ENCODE assay signal across 25 cellular contexts in the genomic region with DNA sequence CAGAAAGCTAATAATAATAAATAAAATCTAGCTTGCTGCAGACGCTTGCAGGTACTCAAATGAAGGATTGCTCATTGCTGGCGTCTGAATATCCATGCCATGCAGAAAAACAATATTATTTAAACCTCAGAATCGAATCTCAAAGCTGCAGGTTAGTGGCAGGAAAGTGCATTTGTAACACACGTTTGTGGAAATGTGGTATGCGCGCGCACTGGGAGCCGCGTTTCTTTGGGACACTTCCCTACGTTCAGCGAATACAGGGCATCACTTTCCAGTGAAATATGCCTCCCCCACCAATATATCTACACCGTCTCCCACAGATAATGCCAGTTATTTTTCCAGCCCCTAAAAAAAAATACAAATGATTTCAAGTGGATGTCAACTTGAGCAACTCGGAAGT. TPM values are rescaled to one million over a fixed set of nuclear protein-coding genes. Genes with fewer than 3 reads are reported as not detected.
DNase-seq lines count a peak whose midpoint lies in the region; TF ChIP-seq lines count a peak whose summit lies in the region.
"Had no signal": no experiment of that assay in that cellular context is flagged by ENCODE, and none has a peak within 500 bp of the region (broad histone marks: within the 10 kb centered on the region; RNA-seq: fewer than 3 reads in every experiment).

No MANE protein-coding gene starts in this region.

- no peak overlapping the region for H3K4me3 Mint-ChIP-seq in endodermal cell
- H3K4me3 Mint-ChIP-seq: activated CD4-positive, alpha-beta T cell treated with anti-CD3 and anti-CD28 coated beads, Interleukin-2, amount 10 ng/mL, durations not matched to agents 24 days and 14 days; activated CD8-positive, alpha-beta memory T cell treated with anti-CD3 and anti-CD28 coated beads, Interleukin-2, amount 10 ng/mL, durations not matched to agents 7 days and 5 days; activated naive CD8-positive, alpha-beta T cell treated with anti-CD3 and anti-CD28 coated beads, Interleukin-2, amount 50 U/mL, for 24 hours; IgD-negative memory B cell had no signal

- H3K9me3 Mint-ChIP-seq in endodermal cell = no peaks in the 10 kb centered on the region

- H3K4me1 Mint-ChIP-seq in endodermal cell = peaks cover 12% of the 10 kb centered on the region
- H3K4me1 Mint-ChIP-seq: activated CD4-positive, alpha-beta T cell treated with anti-CD3 and anti-CD28 coated beads, Interleukin-2, amount 10 ng/mL, durations not matched to agents 24 days and 14 days; activated CD8-positive, alpha-beta memory T cell treated with anti-CD3 and anti-CD28 coated beads, Interleukin-2, amount 10 ng/mL, durations not matched to agents 7 days and 5 days; activated naive CD8-positive, alpha-beta T cell treated with anti-CD3 and anti-CD28 coated beads, Interleukin-2, amount 50 U/mL, for 24 hours; IgD-negative memory B cell; immature natural killer cell had no signal

- H3K9ac ChIP-seq in SK-N-MC (ENCODE audit: insufficient read length) = no peak overlapping the region
- no peak overlapping the region for H3K9ac ChIP-seq in endodermal cell (ENCODE audit: extremely low read depth, low read length, poor library complexity, severe bottlenecking)

- in situ Hi-C loops in G401 (cut with HindIII; ENCODE audit: low sequenced_read_pairs) = no loop called here

- DNase-seq in G401 (ENCODE audit: low spot score) (peak; percentile 73), SK-N-MC (ENCODE audit: low read depth, low spot score) (no peak), endodermal cell (no peak), NCI-H82 treated with DMSO at 0.1 percent for 48 hours (lab: John Stamatoyannopoulos, UW; ENCODE audit: unreplicated experiment) (no peak), HK-2 (ENCODE audit: unreplicated experiment) (no peak)
- no peak for DNase-seq in stimulated activated naive CD4-positive, alpha-beta T cell (lab: John Stamatoyannopoulos, UW)
- DNase-seq: activated CD4-positive, alpha-beta T cell treated with anti-CD3 and anti-CD28 coated beads, Interleukin-2, amount 10 ng/mL, durations not matched to agents 24 days and 14 days; activated CD8-positive, alpha-beta memory T cell treated with anti-CD3 and anti-CD28 coated beads, Interleukin-2, amount 10 ng/mL, durations not matched to agents 7 days and 5 days; activated naive CD8-positive, alpha-beta T cell treated with anti-CD3 and anti-CD28 coated beads, Interleukin-2, amount 50 U/mL, for 24 hours; activated T-cell treated with anti-CD3 and anti-CD28 coated beads, Interleukin-2, amount 50 U/mL, for 48 hours; DND-41; effector memory CD4-positive, alpha-beta T cell; immature natural killer cell; mesendoderm; NCI-H1092; NCI-H187; NCI-H2171; NCI-H510A; stimulated activated CD4-positive, alpha-beta T cell treated with anti-CD3 and anti-CD28 coated beads, Interleukin-2, amount 100 ng/mL, for 24 hours had no signal

- H3K36me3 Mint-ChIP-seq in endodermal cell (ENCODE audit: low read depth) = no peaks in the 10 kb centered on the region
- H3K36me3 Mint-ChIP-seq: activated CD8-positive, alpha-beta memory T cell treated with anti-CD3 and anti-CD28 coated beads, Interleukin-2, amount 10 ng/mL, durations not matched to agents 7 days and 5 days; IgD-negative memory B cell had no signal

- no peak overlapping the region for H3K27ac ChIP-seq in SK-N-MC
- no peak overlapping the region for H3K27ac ChIP-seq in endodermal cell (ENCODE audit: low read depth, low read length)
- H3K27ac ChIP-seq: hepatocyte, tibial nerve had no signal

- no peaks in the 10 kb centered on the region for H3K9me3 ChIP-seq in SK-N-MC (ENCODE audit: low read depth, low read length)
- H3K9me3 ChIP-seq in endodermal cell (ENCODE audit: control insufficient read depth, low read length) = no peaks in the 10 kb centered on the region
- peaks cover 2% of the 10 kb centered on the region for H3K9me3 ChIP-seq in neuron (ENCODE audit: low read length)

- H3K27me3 ChIP-seq in endodermal cell (ENCODE audit: control insufficient read depth, insufficient read depth, low read length, poor library complexity, severe bottlenecking) = peaks cover 100% of the 10 kb centered on the region
- peaks cover 74% of the 10 kb centered on the region for H3K27me3 ChIP-seq in neuron (ENCODE audit: insufficient read depth, low read length)

- peak overlapping the region; percentile 37 for H3K4me3 ChIP-seq in SK-N-MC
- H3K4me3 ChIP-seq in endodermal cell (ENCODE audit: low read length) = peak overlapping the region; percentile 1
- peak overlapping the region; percentile 30 for H3K4me3 ChIP-seq in neuron (ENCODE audit: low read length)
- H3K4me3 ChIP-seq: hepatocyte, tibial nerve had no signal

- peaks cover 97% of the 10 kb centered on the region for H3K27me3 Mint-ChIP-seq in endodermal cell (ENCODE audit: insufficient read depth)

- no peak for TF ChIP-seq CTCF in endodermal cell (conservative IDR thresholded peaks at IDR 0.05)

- no peaks in the 10 kb centered on the region for H3K36me3 ChIP-seq in SK-N-MC (ENCODE audit: insufficient read depth, low read length)
- no peaks in the 10 kb centered on the region for H3K36me3 ChIP-seq in endodermal cell (ENCODE audit: control insufficient read depth, insufficient read depth, low read length)
- no peaks in the 10 kb centered on the region for H3K36me3 ChIP-seq in neuron (ENCODE audit: insufficient read depth, low read length)
- H3K36me3 ChIP-seq: tibial nerve had no signal

- 0 to 2% methylated on average over 1 to 13 of the region's 13 CpGs for WGBS in endodermal cell (ENCODE audit: insufficient coverage in 1 of 2, insufficient read length in 1 of 2), 2 experiments

- H3K4me1 ChIP-seq in endodermal cell (ENCODE audit: control insufficient read depth, insufficient read depth, low read length) (peaks cover 4% of the 10 kb centered on the region), neuron (ENCODE audit: insufficient read depth, low read length) (peaks cover 21% of the 10 kb centered on the region)

- H2AFZ ChIP-seq in neuron (ENCODE audit: low read depth, low read length) = no peak overlapping the region
- H2AFZ ChIP-seq: hepatocyte had no signal

- H3K27ac Mint-ChIP-seq in endodermal cell = no peak overlapping the region
- H3K27ac Mint-ChIP-seq: activated CD4-positive, alpha-beta T cell treated with anti-CD3 and anti-CD28 coated beads, Interleukin-2, amount 10 ng/mL, durations not matched to agents 24 days and 14 days; activated CD8-positive, alpha-beta memory T cell treated with anti-CD3 and anti-CD28 coated beads, Interleukin-2, amount 10 ng/mL, durations not matched to agents 7 days and 5 days; activated naive CD8-positive, alpha-beta T cell treated with anti-CD3 and anti-CD28 coated beads, Interleukin-2, amount 50 U/mL, for 24 hours; IgD-negative memory B cell; immature natural killer cell had no signal

RNA-seq across cellular contexts. Expression of gene ZIC4, which starts 37.1 kb away (rescaled TPM):
- not detected in 2 replicates for total RNA-seq in G401 (2014; rRNA removed; shearing (Covaris generic))
- total RNA-seq in endodermal cell = not detected
- polyA plus RNA-seq in endodermal cell (2013, experiment 1 of 2) = 25.3 TPM
- 26.4 TPM for polyA plus RNA-seq in endodermal cell (2013, experiment 2 of 2)
- total RNA-seq: activated CD4-positive, alpha-beta T cell treated with anti-CD3 and anti-CD28 coated beads, Interleukin-2, amount 10 ng/mL, durations not matched to agents 24 days and 14 days; activated CD8-positive, alpha-beta memory T cell treated with anti-CD3 and anti-CD28 coated beads, Interleukin-2, amount 10 ng/mL, durations not matched to agents 7 days and 5 days; renal cortical epithelial cell had no signal
- polyA plus RNA-seq: esophagus, hepatocyte, IgD-negative memory B cell, immature natural killer cell had no signal

RNA-seq across cellular contexts. Expression of gene ZIC1, which starts 39.9 kb away (rescaled TPM):
- total RNA-seq in G401 (2014; rRNA removed; shearing (Covaris generic)) = not detected in 2 replicates
- not detected for total RNA-seq in endodermal cell
- 178 TPM for polyA plus RNA-seq in endodermal cell (2013, experiment 1 of 2)
- 163 TPM for polyA plus RNA-seq in endodermal cell (2013, experiment 2 of 2)
- total RNA-seq: activated CD4-positive, alpha-beta T cell treated with anti-CD3 and anti-CD28 coated beads, Interleukin-2, amount 10 ng/mL, durations not matched to agents 24 days and 14 days; activated CD8-positive, alpha-beta memory T cell treated with anti-CD3 and anti-CD28 coated beads, Interleukin-2, amount 10 ng/mL, durations not matched to agents 7 days and 5 days; renal cortical epithelial cell; tibial nerve had no signal
- polyA plus RNA-seq: esophagus, hepatocyte, IgD-negative memory B cell, immature natural killer cell had no signal
